ENCODE assay signal across 1 cellular context in genomic region chr1:111335214-111335877, GRCh38.
TF ChIP-seq lines count a peak whose summit lies in the region.
"Not testable (repeated sequence)": the region's sequence is repeated elsewhere in the genome, so short reads cannot be mapped to it uniquely, and the experiment has no call there.

No MANE protein-coding gene starts in this region.

TF ChIP-seq in HepG2, 621 proteins besides CTCF, POLR2A, EP300 and RAD21 (continued from another document):
- TF ChIP-seq ZNF687 (CRISPR knock-in tag; IDR thresholded peaks at IDR 0.05), result peak; percentile 42
- TF ChIP-seq FOXA3 (CRISPR knock-in tag; IDR thresholded peaks at IDR 0.05), result peak; percentile 33; the same call in 1 of the 2 replicates
- TF ChIP-seq ZNF670 (CRISPR knock-in tag; IDR thresholded peaks at IDR 0.05; ENCODE audit: borderline replicate concordance), result 0 out of 2 replicates have a peak, but pooled peaks have one; percentile 29
- TF ChIP-seq HDAC1 (CRISPR knock-in tag; IDR thresholded peaks at IDR 0.05), result peak; percentile 34; the same call in 1 of the 2 replicates
- 0 out of 2 replicates have a peak, but pooled peaks have one; percentile 15 for TF ChIP-seq PAXIP1 (CRISPR knock-in tag; conservative IDR thresholded peaks at IDR 0.05)
- not testable (repeated sequence) for TF ChIP-seq NR2F6 (IDR thresholded peaks at IDR 0.05)
- peak; percentile 55 for TF ChIP-seq NR2F6 (CRISPR knock-in tag; IDR thresholded peaks at IDR 0.05)
- TF ChIP-seq YY1 (IDR thresholded peaks at IDR 0.05; ENCODE audit: insufficient read depth, insufficient replicate concordance, low read depth, low read length), result peak; percentile 33
- peak; percentile 65; the same call in 1 of the 2 replicates for TF ChIP-seq ZNF281 (CRISPR knock-in tag; IDR thresholded peaks at IDR 0.05; ENCODE audit: borderline replicate concordance)
- TF ChIP-seq RARA (CRISPR knock-in tag; IDR thresholded peaks at IDR 0.05), result peak; percentile 61
- peak; percentile 39; the same call in 1 of the 2 replicates for TF ChIP-seq SALL1 (CRISPR knock-in tag; IDR thresholded peaks at IDR 0.05)
